Comparison of ENCODE assay signal across 8 cellular contexts in the genomic region with DNA sequence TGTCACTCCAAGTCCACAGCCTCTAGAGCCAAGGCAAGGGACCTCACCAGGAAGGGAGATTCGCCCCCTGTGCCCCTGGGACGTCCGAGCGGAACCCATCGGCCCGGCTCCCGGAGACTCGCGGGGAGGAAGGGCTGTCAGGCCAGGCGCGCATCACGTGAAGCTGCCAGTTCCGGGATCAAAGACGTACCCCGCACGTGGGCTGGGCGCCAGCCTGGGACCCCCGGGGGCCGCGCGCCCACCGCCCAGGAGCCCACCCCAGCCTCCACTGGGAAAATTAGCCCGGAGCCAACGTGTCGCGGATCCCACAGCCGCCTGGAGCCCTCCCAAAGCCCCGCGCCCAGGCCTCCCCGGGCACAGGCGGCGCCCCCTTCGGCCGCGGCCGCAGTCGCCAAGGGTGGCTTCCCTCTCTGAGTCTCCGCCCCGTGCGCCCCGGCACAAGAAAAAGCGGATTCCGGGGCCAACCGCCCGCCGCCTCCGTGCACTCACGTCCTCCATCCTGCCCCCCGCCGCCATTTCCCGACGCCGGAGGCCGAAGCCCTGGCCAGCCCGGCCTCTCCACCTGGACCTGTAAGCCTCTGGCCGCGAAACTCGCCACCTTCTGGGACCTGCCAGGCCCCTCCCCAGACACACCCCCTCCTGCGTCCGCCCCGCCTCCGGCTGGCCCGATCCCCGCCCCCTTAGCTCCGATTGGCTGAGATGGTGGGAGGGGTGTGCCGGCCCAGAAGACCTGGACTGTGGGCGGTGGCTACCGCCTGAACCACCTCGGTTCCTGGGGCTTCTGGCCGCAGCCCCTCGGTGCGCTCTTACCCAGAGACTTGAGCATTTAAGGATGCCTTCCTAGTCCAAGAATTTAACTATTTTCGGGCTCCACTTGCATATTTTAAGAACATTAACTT. TPM values are rescaled to one million over a fixed set of nuclear protein-coding genes. Genes with fewer than 3 reads are reported as not detected.
A peak's percentile ranks its signal among the peaks of the same experiment; 100 is the strongest.
DNase-seq lines count a peak whose midpoint lies in the region; ATAC-seq and TF ChIP-seq lines count a peak whose summit lies in the region.

TMEM192 (minus strand) TSS at position 603 of the 899 bp plus-strand sequence; CDS start at position 516, 87 bp downstream.

- POLR2A ChIA-PET in RWPE1 (lab: Yijun Ruan, JAX; ENCODE audit: low non-redundant PET), result interaction anchor here (0.5 kb wide), 1 partner anchor 120 kb away, joined by 3 read pairs; no protein-coding TSS in a partner anchor

- H3K27ac ChIP-seq in RWPE1, result peak within 1 kb of the TSS; percentile 88

- TF ChIP-seq CTCF in LNCAP (IDR thresholded peaks at IDR 0.05), result peak; percentile 9; the same call in 1 of the 2 replicates
- TF ChIP-seq CTCF in RWPE1 (conservative IDR thresholded peaks at IDR 0.05; ENCODE audit: low read depth), result no peak
- TF ChIP-seq CTCF in fibroblast of the aortic adventitia (IDR thresholded peaks at IDR 0.05; ENCODE audit: insufficient read depth, low read length), result peak; percentile 26
- no peak for TF ChIP-seq CTCF in nephron progenitor cell (IDR thresholded peaks at IDR 0.05)

- no peaks in the 10 kb centered on the region for H3K9me3 Mint-ChIP-seq in nephron progenitor cell
- H3K9me3 Mint-ChIP-seq in stimulated activated naive CD8-positive, alpha-beta T cell treated with anti-CD3 and anti-CD28 coated beads, Interleukin-15, amount 100 ng/mL, for 72 hours, result no peaks in the 10 kb centered on the region

- H3K4me3 ChIP-seq in fibroblast of the aortic adventitia (ENCODE audit: low read depth, low read length), result peak within 1 kb of the TSS; percentile 89

- H3K36me3 Mint-ChIP-seq in nephron progenitor cell (ENCODE audit: low read depth), result peaks cover 9% of the 10 kb centered on the region

- peaks cover 5% of the 10 kb centered on the region for H3K27me3 Mint-ChIP-seq in nephron progenitor cell (ENCODE audit: low read depth, poor library complexity)
- H3K27me3 Mint-ChIP-seq in stimulated activated naive CD8-positive, alpha-beta T cell treated with anti-CD3 and anti-CD28 coated beads, Interleukin-15, amount 100 ng/mL, for 72 hours, result no peaks in the 10 kb centered on the region

- H3K4me1 Mint-ChIP-seq in nephron progenitor cell, result peaks cover 21% of the 10 kb centered on the region
- peaks cover 37% of the 10 kb centered on the region for H3K4me1 Mint-ChIP-seq in stimulated activated naive CD8-positive, alpha-beta T cell treated with anti-CD3 and anti-CD28 coated beads, Interleukin-15, amount 100 ng/mL, for 72 hours

- DNase-seq in ELF-1 (ENCODE audit: low read depth, low spot score), result peak; percentile 93
- peak; percentile 57 for DNase-seq in GOT3 (lab: John Stamatoyannopoulos, UW)
- peak; percentile 97 for DNase-seq in RWPE1 (ENCODE audit: low spot score)
- DNase-seq in activated effector memory CD4-positive, alpha-beta T cell treated with anti-CD3 and anti-CD28 coated beads, Interleukin-2, amount 50 U/mL, for 16 hours, result peak; percentile 97
- DNase-seq in fibroblast of the aortic adventitia (ENCODE audit: low read depth), result peak; percentile 85
- DNase-seq in nephron progenitor cell, result peak; percentile 95
- peak; percentile 91 to 92 for DNase-seq in stimulated activated naive CD8-positive, alpha-beta T cell treated with anti-CD3 and anti-CD28 coated beads, Interleukin-15, amount 100 ng/mL, for 72 hours

- H3K27ac Mint-ChIP-seq in nephron progenitor cell, result peak within 1 kb of the TSS; percentile 86
- H3K27ac Mint-ChIP-seq in stimulated activated naive CD8-positive, alpha-beta T cell treated with anti-CD3 and anti-CD28 coated beads, Interleukin-15, amount 100 ng/mL, for 72 hours, result peak within 1 kb of the TSS; percentile 95 to 97

- CTCF ChIA-PET in RWPE1 (lab: Yijun Ruan, JAX), result interaction anchor here (0.6 to 1.4 kb wide), 7 partner anchors 16 to 792 kb away, joined by 3 to 8 read pairs (median 3); no protein-coding TSS in a partner anchor

- peak within 1 kb of the TSS; percentile 93 for H3K4me3 Mint-ChIP-seq in nephron progenitor cell
- H3K4me3 Mint-ChIP-seq in stimulated activated naive CD8-positive, alpha-beta T cell treated with anti-CD3 and anti-CD28 coated beads, Interleukin-15, amount 100 ng/mL, for 72 hours, result peak within 1 kb of the TSS; percentile 90 to 91

- peak; percentile 97 for ATAC-seq in stimulated activated naive CD8-positive, alpha-beta T cell treated with anti-CD3 and anti-CD28 coated beads, Interleukin-15, amount 100 ng/mL, for 72 hours

RNA-seq across cellular contexts. Expression of gene TMEM192, which starts in this region (rescaled TPM):
- total RNA-seq in fibroblast of the aortic adventitia (ENCODE audit: low replicate concordance), result 9.6 and 17.2 TPM in 2 replicates

Comparison
In these comparisons a context has a peak if more than half of its experiments do, and no peak if none do; other contexts are left out.
1. Peak in every context shown above with its lines: DNase-seq, ATAC-seq, H3K4me3 ChIP-seq and H3K27ac ChIP-seq.
2. CTCF ChIP-seq: peak in LNCAP (single experiment) and fibroblast of the aortic adventitia (single experiment); none in RWPE1 (single experiment) and nephron progenitor cell (single experiment).